Comparison of ENCODE assay signal across 8 cellular contexts in the genomic region with DNA sequence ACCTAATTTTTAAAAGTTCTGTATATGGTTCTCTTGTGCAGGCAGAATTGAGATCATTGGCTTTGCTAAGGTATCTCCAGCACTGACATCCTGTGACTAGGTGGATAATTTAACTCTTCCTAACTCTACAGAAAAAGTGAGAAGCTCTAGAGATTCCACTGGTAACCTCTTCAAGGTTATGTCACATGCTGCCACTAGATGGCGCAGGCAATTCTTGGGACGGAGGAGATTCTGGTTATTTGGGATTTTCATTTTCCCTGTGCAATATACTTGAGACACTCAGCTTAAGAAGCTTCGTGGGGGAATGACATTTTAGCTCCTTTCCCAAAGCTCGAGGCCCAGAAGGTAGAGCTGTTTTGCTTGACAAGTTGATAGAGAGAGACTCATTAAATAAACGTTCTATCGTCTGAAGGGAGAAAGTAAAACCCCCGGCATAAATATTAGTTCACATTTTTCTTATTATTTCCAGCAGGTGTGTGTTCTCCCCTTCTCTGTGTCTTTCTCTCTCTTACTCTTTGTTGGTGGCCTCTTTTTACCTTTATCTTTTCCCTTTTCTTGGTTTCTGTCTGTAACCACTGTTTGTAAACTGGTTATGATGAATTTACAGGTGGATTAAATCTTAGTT. TPM values are rescaled to one million over a fixed set of nuclear protein-coding genes. Genes with fewer than 3 reads are reported as not detected.
DNase-seq lines count a peak whose midpoint lies in the region; ATAC-seq and TF ChIP-seq lines count a peak whose summit lies in the region.

No MANE protein-coding gene starts in this region.

- DNase-seq in activated CD4-positive, alpha-beta T cell treated with anti-CD3 and anti-CD28 coated beads for 24 hours (ENCODE audit: low read depth in 2 of 2): peak; percentile 1 to 4
- no peak for DNase-seq in activated CD4-positive, alpha-beta T cell treated with anti-CD3 and anti-CD28 coated beads, Interleukin-2, amount 50 U/mL, for 4 hours
- DNase-seq in Kasumi-1 (lab: John Stamatoyannopoulos, UW) (peak; percentile 4 to 19), SK-MEL-5 (ENCODE audit: low read depth, low spot score) (peak; percentile 69), choroid plexus epithelial cell (ENCODE audit: low read depth) (peak; percentile 71), right lobe of liver (peak; percentile 52 to 59 (median 56))
- DNase-seq in stimulated activated CD8-positive, alpha-beta memory T cell treated with anti-CD3 and anti-CD28 coated beads, Interleukin-4, amount 100 ng/mL, for 48 hours: peak; percentile 61

- no peaks in the 10 kb centered on the region for H3K27me3 ChIP-seq in right lobe of liver

- H3K27ac ChIP-seq in right lobe of liver: peak overlapping the region in 1 of 3 donors; percentile 3

- H3K4me1 ChIP-seq in right lobe of liver: peaks cover 0 to 8% (median 0%) of the 10 kb centered on the region in 4 donors

- no peaks in the 10 kb centered on the region for H3K36me3 ChIP-seq in right lobe of liver

- WGBS in right lobe of liver (ENCODE audit: insufficient coverage, low coverage, low lambda C conversion rate, missing lambda C conversion rate): 5% methylated on average over 7 of the region's 7 CpGs

- H3K9me3 ChIP-seq in right lobe of liver: no peaks in the 10 kb centered on the region

- peak; percentile 92 for ATAC-seq in GM21786 (IDR thresholded peaks at IDR 0.05; ENCODE audit: unreplicated experiment)
- ATAC-seq in right lobe of liver: peak; percentile 94 to 97 (median 96)

- TF ChIP-seq CTCF in choroid plexus epithelial cell (conservative IDR thresholded peaks at IDR 0.05; ENCODE audit: low read depth, low read length) (peak; percentile 94), right lobe of liver (IDR thresholded peaks at IDR 0.05) (peak; percentile 84 to 94 (median 89))

- H3K4me3 ChIP-seq in choroid plexus epithelial cell (ENCODE audit: low read depth, low read length) (peak overlapping the region; percentile 30), right lobe of liver (peak overlapping the region; percentile 10 to 51 (median 49))

- no peak for TF ChIP-seq POLR2A in right lobe of liver (IDR thresholded peaks at IDR 0.05)

- in situ Hi-C loops in SK-MEL-5 (cut with HindIII; ENCODE audit: low pct_unique_long_range_greater_than_20kb, low sequenced_read_pairs): no loop called here

- intact Hi-C loops in right lobe of liver (cut with DNase I): no loop called here

RNA-seq across cellular contexts. Expression of a gene that starts 26.6 kb away (rescaled TPM):
- 32.7 and 35.2 TPM in 2 replicates for total RNA-seq in SK-MEL-5 (2014; rRNA removed; shearing (Covaris generic))
- polyA plus RNA-seq in SK-MEL-5 (2015; cell fraction: cytosol; rRNA removed): 50.8 and 63.7 TPM in 2 replicates
- polyA plus RNA-seq in SK-MEL-5 (2015; cell fraction: nucleus; rRNA removed): 53.2 and 60.1 TPM in 2 replicates
- total RNA-seq in right lobe of liver: 10 to 100 TPM; 16.1 to 20.6 (median 17.5) TPM

RNA-seq across cellular contexts. Expression of a gene that starts 53.3 kb away (rescaled TPM):
- total RNA-seq in SK-MEL-5 (2014; rRNA removed; shearing (Covaris generic)): 15.6 and 18.5 TPM in 2 replicates
- polyA plus RNA-seq in SK-MEL-5 (2015; cell fraction: cytosol; rRNA removed): 10.6 and 17.0 TPM in 2 replicates
- polyA plus RNA-seq in SK-MEL-5 (2015; cell fraction: nucleus; rRNA removed): 26.1 and 32.3 TPM in 2 replicates
- total RNA-seq in right lobe of liver: 1,000 to 10,000 TPM; 1,066 to 2,150 (median 1,343) TPM

Comparison
In these comparisons a context has a peak if more than half of its experiments do, and no peak if none do; other contexts are left out.
1. DNase-seq: peak in activated CD4-positive, alpha-beta T cell treated with anti-CD3 and anti-CD28 coated beads for 24 hours (2 of 2), Kasumi-1 (2 of 2), SK-MEL-5 (single experiment), choroid plexus epithelial cell (single experiment), right lobe of liver (3 of 3) and stimulated activated CD8-positive, alpha-beta memory T cell treated with anti-CD3 and anti-CD28 coated beads, Interleukin-4, amount 100 ng/mL, for 48 hours (single experiment); none in activated CD4-positive, alpha-beta T cell treated with anti-CD3 and anti-CD28 coated beads, Interleukin-2, amount 50 U/mL, for 4 hours (0 of 2).
2. RNA of a gene that starts 53.3 kb away (total RNA-seq): 1,066 to 2,150 TPM in right lobe of liver; 15.6 to 18.5 TPM in SK-MEL-5; every median in the first group is over 10 times any median in the second.